Comparison of ENCODE assay signal across 8 cellular contexts in genomic region chrX:20127440-20127839, GRCh38. TPM values are rescaled to one million over a fixed set of nuclear protein-coding genes. Genes with fewer than 3 reads are reported as not detected.
DNase-seq lines count a peak whose midpoint lies in the region; ATAC-seq, FAIRE-seq and TF ChIP-seq lines count a peak whose summit lies in the region.
"Not testable (repeated sequence)": the region's sequence is repeated elsewhere in the genome, so short reads cannot be mapped to it uniquely, and the experiment has no call there.

No MANE protein-coding gene starts in this region.

- H4K5ac ChIP-seq in H9 (ENCODE audit: insufficient read length, low read depth, low read length): not testable (repeated sequence)

- not testable (repeated sequence) for H3K9me3 ChIP-seq in H9 (ENCODE audit: control insufficient read depth, low read depth, low read length); Loucy (ENCODE audit: insufficient read depth, low read depth, low read length); kidney (ENCODE audit: control insufficient read depth in 1 of 2, low read length in 2 of 2)

- H3K27ac Mint-ChIP-seq in H9; activated T-cell treated with anti-CD3 and anti-CD28 coated beads, Interleukin-2, amount 50 U/mL, for 72 hours; endothelial cell (ENCODE audit: unreplicated experiment); progenitor cell of endocrine pancreas: not testable (repeated sequence)

- peaks cover 11 to 38% (median 33%) of the 10 kb centered on the region in 3 experiments; a peak in 6 of 7 replicates for H3K36me3 Mint-ChIP-seq in H9 (ENCODE audit: insufficient read depth in 1 of 3, low read depth in 3 of 3)
- peaks cover 0 to 15% of the 10 kb centered on the region in 2 donors for H3K36me3 Mint-ChIP-seq in activated T-cell treated with anti-CD3 and anti-CD28 coated beads, Interleukin-2, amount 50 U/mL, for 72 hours (ENCODE audit: insufficient read depth in 2 of 2)
- H3K36me3 Mint-ChIP-seq in endothelial cell (ENCODE audit: low read depth, unreplicated experiment); progenitor cell of endocrine pancreas (ENCODE audit: insufficient read depth): not testable (repeated sequence)

- TF ChIP-seq CTCF in AG09319 (IDR thresholded peaks at IDR 0.05; ENCODE audit: low read depth, low read length) (peak; percentile 9), H9 (conservative IDR thresholded peaks at IDR 0.05) (peak; percentile 47; the same call in 2 of the 3 replicates), Loucy (conservative IDR thresholded peaks at IDR 0.05; ENCODE audit: low read length) (0 out of 2 replicates have a peak, but pooled peaks have one; percentile 9), endothelial cell (IDR thresholded peaks at IDR 0.05; ENCODE audit: unreplicated experiment) (peak; percentile 14), kidney (IDR thresholded peaks at IDR 0.05; ENCODE audit: borderline replicate concordance, extremely low read depth, insufficient read depth) (peak; percentile 9), progenitor cell of endocrine pancreas (IDR thresholded peaks at IDR 0.05; ENCODE audit: unreplicated experiment) (peak; percentile 40)

- not testable (repeated sequence) for H4K20me1 ChIP-seq in H9 (ENCODE audit: control insufficient read depth, insufficient read depth, insufficient read length); Loucy (ENCODE audit: insufficient read depth, low read length, poor library complexity, severe bottlenecking)

- H3F3A ChIP-seq in Loucy (ENCODE audit: low read depth): not testable (repeated sequence)

- H3K9me3 Mint-ChIP-seq in H9: peaks cover 20 to 25% of the 10 kb centered on the region in 2 experiments
- not testable (repeated sequence) for H3K9me3 Mint-ChIP-seq in activated T-cell treated with anti-CD3 and anti-CD28 coated beads, Interleukin-2, amount 50 U/mL, for 72 hours; endothelial cell (ENCODE audit: unreplicated experiment); progenitor cell of endocrine pancreas (ENCODE audit: low read depth)

- not testable (repeated sequence) for H3K4me2 ChIP-seq in H9 (ENCODE audit: insufficient read depth, insufficient read length, low read length); Loucy (ENCODE audit: low read depth, low read length, poor library complexity, severe bottlenecking)

- FAIRE-seq in kidney (lab: Jason Lieb, UNC): peak; percentile 100

- not testable (repeated sequence) for H3K9ac ChIP-seq in H9 (ENCODE audit: extremely low read depth, insufficient read length, low read length); Loucy (ENCODE audit: low read depth, low read length, poor library complexity, severe bottlenecking); kidney (ENCODE audit: low read length in 2 of 2)

- no CpG with 5 or more reads among the region's 3 CpGs for WGBS in H9 (ENCODE audit: extremely low coverage, insufficient read length, low lambda C conversion rate)

- H2AK5ac ChIP-seq in H9 (ENCODE audit: insufficient read length, low read length): not testable (repeated sequence)

- not testable (repeated sequence) for H3K14ac ChIP-seq in H9 (ENCODE audit: insufficient read depth, low read length)

- H3T11ph ChIP-seq in H9 (ENCODE audit: low read length): not testable (repeated sequence)

- DNase-seq in AG09319 (ENCODE audit: extremely low read depth, low read depth); H9; activated T-cell treated with anti-CD3 and anti-CD28 coated beads, Interleukin-2, amount 50 U/mL, for 72 hours; endothelial cell (ENCODE audit: low spot score); kidney; progenitor cell of endocrine pancreas (ENCODE audit: low spot score, unreplicated experiment): not testable (repeated sequence)

- H3K27me3 Mint-ChIP-seq in H9 (ENCODE audit: low read depth); activated T-cell treated with anti-CD3 and anti-CD28 coated beads, Interleukin-2, amount 50 U/mL, for 72 hours (ENCODE audit: low read depth); endothelial cell (ENCODE audit: unreplicated experiment); progenitor cell of endocrine pancreas: not testable (repeated sequence)

- H3K4me3 Mint-ChIP-seq in H9; activated T-cell treated with anti-CD3 and anti-CD28 coated beads, Interleukin-2, amount 50 U/mL, for 72 hours; endothelial cell (ENCODE audit: unreplicated experiment); progenitor cell of endocrine pancreas (ENCODE audit: low read depth): not testable (repeated sequence)

- not testable (repeated sequence) for H2BK5ac ChIP-seq in H9 (ENCODE audit: insufficient read length, low read length)

- H4K91ac ChIP-seq in H9 (ENCODE audit: insufficient read length, low read depth, low read length): not testable (repeated sequence)

- not testable (repeated sequence) for H3K79me2 ChIP-seq in H9 (ENCODE audit: insufficient read depth, low read length); Loucy (ENCODE audit: insufficient read depth, low read length)

- not testable (repeated sequence) for H2BK20ac ChIP-seq in H9 (ENCODE audit: low read depth, low read length, poor library complexity, severe bottlenecking)

- H3K27me3 ChIP-seq in H9 (ENCODE audit: insufficient read depth, low read length); Loucy (ENCODE audit: insufficient read depth, low read length, poor library complexity, severe bottlenecking): not testable (repeated sequence)

- not testable (repeated sequence) for H2AFZ ChIP-seq in H9 (ENCODE audit: low read length); Loucy (ENCODE audit: low read length)

- H3K4ac ChIP-seq in H9 (ENCODE audit: low read depth, low read length): not testable (repeated sequence)

- H3K79me1 ChIP-seq in H9 (ENCODE audit: insufficient read depth, low read depth, low read length, poor library complexity, severe bottlenecking): not testable (repeated sequence)

- not testable (repeated sequence) for H3K4me1 Mint-ChIP-seq in H9; activated T-cell treated with anti-CD3 and anti-CD28 coated beads, Interleukin-2, amount 50 U/mL, for 72 hours (ENCODE audit: low read depth); endothelial cell (ENCODE audit: unreplicated experiment); progenitor cell of endocrine pancreas (ENCODE audit: low read depth)

- not testable (repeated sequence) for H3K56ac ChIP-seq in H9 (ENCODE audit: insufficient read length, low read depth, low read length)

- peaks cover 37% of the 10 kb centered on the region for H3K36me3 ChIP-seq in Loucy (ENCODE audit: insufficient read depth, low read length)
- not testable (repeated sequence) for H3K36me3 ChIP-seq in kidney (ENCODE audit: control insufficient read depth in 1 of 2, insufficient read depth in 2 of 2, low read length in 2 of 2)

- intact Hi-C loops in kidney (cut with DNase I): not testable (repeated sequence)

- H2BK12ac ChIP-seq in H9 (ENCODE audit: insufficient read length, low read depth, low read length): not testable (repeated sequence)

- not testable (repeated sequence) for H3K4me1 ChIP-seq in H9 (ENCODE audit: insufficient read depth, low read length); Loucy (ENCODE audit: insufficient read depth, low read length, poor library complexity, severe bottlenecking); kidney (ENCODE audit: control insufficient read depth in 1 of 2, insufficient read depth in 1 of 2, low read depth in 1 of 2, low read length in 2 of 2)

- peak; percentile 67 for ATAC-seq in GM18511 (IDR thresholded peaks at IDR 0.05; ENCODE audit: unreplicated experiment)
- ATAC-seq in activated T-cell treated with anti-CD3 and anti-CD28 coated beads, Interleukin-2, amount 50 U/mL, for 72 hours (replicated peaks in 1 of 2): peak; percentile 50 to 51

- H3K18ac ChIP-seq in H9 (ENCODE audit: insufficient read length, low read depth, low read length): not testable (repeated sequence)

- not testable (repeated sequence) for H3K23ac ChIP-seq in H9 (ENCODE audit: insufficient read length, low read depth, low read length)

- not testable (repeated sequence) for H3K4me3 ChIP-seq in Loucy (ENCODE audit: low read length, poor library complexity, severe bottlenecking); kidney (ENCODE audit: low read length in 2 of 2)

- H2BK15ac ChIP-seq in H9 (ENCODE audit: low read depth, low read length): not testable (repeated sequence)

- not testable (repeated sequence) for H3K27ac ChIP-seq in H9 (ENCODE audit: insufficient read length, low read depth, low read length); kidney (ENCODE audit: low read depth in 2 of 2, low read length in 2 of 2)

- not testable (repeated sequence) for H2BK120ac ChIP-seq in H9 (ENCODE audit: low read depth, low read length, poor library complexity, severe bottlenecking)

- not testable (repeated sequence) for H4K8ac ChIP-seq in H9 (replicated peaks; ENCODE audit: insufficient read length, low read depth, low read length)

- not testable (repeated sequence) for H3K23me2 ChIP-seq in H9 (ENCODE audit: insufficient read length, low read depth, low read length, poor library complexity, severe bottlenecking)

- H3K9me2 ChIP-seq in Loucy (replicated peaks; ENCODE audit: low read depth, low read length): not testable (repeated sequence)

RNA-seq across cellular contexts. Expression of gene MAP7D2, which starts 10.7 kb away (rescaled TPM):
- total RNA-seq in H9 (2021): 1.9 and 2.4 TPM in 2 replicates
- under 1 TPM; 0.12 to 0.96 TPM for total RNA-seq in activated T-cell treated with anti-CD3 and anti-CD28 coated beads, Interleukin-2, amount 50 U/mL, for 72 hours
- total RNA-seq in endothelial cell (ENCODE audit: unreplicated experiment): 2.7 TPM
- 0.76 TPM for total RNA-seq in kidney
- polyA plus RNA-seq in kidney (ENCODE audit: insufficient read depth, low read depth, low replicate concordance): 3.6 TPM
- 1.4 and 1.5 TPM in 2 replicates for total RNA-seq in progenitor cell of endocrine pancreas

RNA-seq across cellular contexts. Expression of gene EIF1AX, which starts 14.2 kb away (rescaled TPM):
- total RNA-seq in H9 (2021) (158 and 167 TPM in 2 replicates), endothelial cell (ENCODE audit: unreplicated experiment) (56.3 TPM), kidney (104 TPM), progenitor cell of endocrine pancreas (90.6 and 96.4 TPM in 2 replicates)
- 100 to 1,000 TPM in 1 of 2 donors, 10 to 100 TPM in 1; 66.1 to 117 TPM for total RNA-seq in activated T-cell treated with anti-CD3 and anti-CD28 coated beads, Interleukin-2, amount 50 U/mL, for 72 hours
- polyA plus RNA-seq in kidney (ENCODE audit: insufficient read depth, low read depth, low replicate concordance): 29.4 TPM
